ENCODE assay signal across 1 cellular context in genomic region chr9:33375238-33375840, GRCh38.
A peak's percentile ranks its signal among the peaks of the same experiment; 100 is the strongest.
TF ChIP-seq lines count a peak whose summit lies in the region.

No MANE protein-coding gene starts in this region.

TF ChIP-seq in K562, 482 proteins besides CTCF, POLR2A, EP300 and RAD21 (continued from another document):
- peak in 1 of 2 experiments; percentile 89; a peak in 2 of 4 replicates for TF ChIP-seq BCLAF1 (IDR thresholded peaks at IDR 0.05; ENCODE audit: borderline replicate concordance in 1 of 2, control insufficient read depth in 1 of 2, low read depth in 2 of 2, low read length in 1 of 2)
- peak; percentile 36; the same call in 1 of the 2 replicates for TF ChIP-seq ZFX (CRISPR knock-in tag; IDR thresholded peaks at IDR 0.05)
- no peak for TF ChIP-seq CHD1 (IDR thresholded peaks at IDR 0.05; ENCODE audit: low read length)
- TF ChIP-seq NBN (IDR thresholded peaks at IDR 0.05; ENCODE audit: low read depth): 0 out of 2 replicates have a peak, but pooled peaks have one; percentile 21
- 0 out of 2 replicates have a peak, but pooled peaks have one; percentile 48 for TF ChIP-seq EP400 (IDR thresholded peaks at IDR 0.05)
- TF ChIP-seq TCF7L2 (IDR thresholded peaks at IDR 0.05; ENCODE audit: low read depth, low read length): peak; percentile 73; the same call in 1 of the 2 replicates
- TF ChIP-seq ETV1 (tag; conservative IDR thresholded peaks at IDR 0.05; ENCODE audit: low read depth): no peak
- TF ChIP-seq ZNF561 (CRISPR knock-in tag; conservative IDR thresholded peaks at IDR 0.05): no peak
- TF ChIP-seq DACH1 (IDR thresholded peaks at IDR 0.05; ENCODE audit: partially characterized antibody): no peak
- 0 out of 2 replicates have a peak, but pooled peaks have one; percentile 36 for TF ChIP-seq BHLHE40 (IDR thresholded peaks at IDR 0.05; ENCODE audit: low read length)
- TF ChIP-seq ZNF717 (CRISPR knock-in tag; IDR thresholded peaks at IDR 0.05): no peak
- TF ChIP-seq ASH1L (IDR thresholded peaks at IDR 0.05; ENCODE audit: borderline replicate concordance, low read depth, partially characterized antibody): peak; percentile 52
- TF ChIP-seq FUS (optimal IDR thresholded peaks at IDR 0.05; ENCODE audit: low read depth, low read length): no peak
- peak in 1 of 2 experiments; percentile 27; a peak in 1 of 4 replicates for TF ChIP-seq MLLT1 (IDR thresholded peaks at IDR 0.05)
- peak; percentile 33; the same call in 1 of the 2 replicates for TF ChIP-seq JUND (IDR thresholded peaks at IDR 0.05; ENCODE audit: borderline replicate concordance, low read depth, low read length)
- TF ChIP-seq JUND (tag; IDR thresholded peaks at IDR 0.05; ENCODE audit: borderline replicate concordance, low read depth, low read length): no peak
- no peak for TF ChIP-seq CHD4 (IDR thresholded peaks at IDR 0.05; ENCODE audit: insufficient read depth, insufficient replicate concordance, low read depth, low read length, poor library complexity, severe bottlenecking)
- TF ChIP-seq NONO (IDR thresholded peaks at IDR 0.05; ENCODE audit: low read depth in 2 of 2, low read length in 1 of 2): peak in 1 of 2 experiments; percentile 97; a peak in 2 of 4 replicates
